ENCODE assay signal across 20 cellular contexts in genomic region chr4:87961993-87962791, GRCh38. TPM values are rescaled to one million over a fixed set of nuclear protein-coding genes. Genes with fewer than 3 reads are reported as not detected.
DNase-seq lines count a peak whose midpoint lies in the region; ATAC-seq, FAIRE-seq and TF ChIP-seq lines count a peak whose summit lies in the region.
"Had no signal": no experiment of that assay in that cellular context is flagged by ENCODE, and none has a peak within 500 bp of the region (broad histone marks: within the 10 kb centered on the region; RNA-seq: fewer than 3 reads in every experiment).

No MANE protein-coding gene starts in this region.

- H3K4me1 Mint-ChIP-seq in Calu3 (ENCODE audit: low read depth, unreplicated experiment): peaks cover 9% of the 10 kb centered on the region
- no peaks in the 10 kb centered on the region for H3K4me1 Mint-ChIP-seq in activated T-helper 1 cell treated with anti-CD3 and anti-CD28 coated beads, Interleukin-12 subunit alpha, Interleukin-12 subunit beta, Interleukin-2, Interleukin-4 antibody, amounts not matched to agents 30 ng/mL and 10 ng/mL and 1 ng/mL, durations not matched to agents 14 hours and 24 hours and 36 hours (ENCODE audit: low read depth)
- H3K4me1 Mint-ChIP-seq: activated CD4-positive, alpha-beta T cell treated with anti-CD3 and anti-CD28 coated beads, Interleukin-2, amount 10 ng/mL, durations not matched to agents 7 days and 5 days had no signal

- BruUV-seq in Calu3 (replicated peaks; lab: Mats Ljungman, UMichigan) (no TSS peak), mammary epithelial cell (replicated peaks; lab: Mats Ljungman, UMichigan) (no TSS peak)

- H2AFZ ChIP-seq in mammary epithelial cell (ENCODE audit: low read depth, low read length): no peak overlapping the region

- H3K4me2 ChIP-seq in mammary epithelial cell (ENCODE audit: insufficient read depth, low read depth, low read length): no peak overlapping the region

- H3K36me3 ChIP-seq in mammary epithelial cell (ENCODE audit: insufficient read depth, low read length) (no peaks in the 10 kb centered on the region), kidney (ENCODE audit: control insufficient read depth in 1 of 2, insufficient read depth in 2 of 2, low read length in 2 of 2) (no peaks in the 10 kb centered on the region)
- H3K36me3 ChIP-seq: gastroesophageal sphincter, tibial nerve had no signal

- H3K27me3 Mint-ChIP-seq in Calu3 (ENCODE audit: unreplicated experiment): no peaks in the 10 kb centered on the region
- H3K27me3 Mint-ChIP-seq in activated T-helper 1 cell treated with anti-CD3 and anti-CD28 coated beads, Interleukin-12 subunit alpha, Interleukin-12 subunit beta, Interleukin-2, Interleukin-4 antibody, amounts not matched to agents 30 ng/mL and 10 ng/mL and 1 ng/mL, durations not matched to agents 14 hours and 24 hours and 36 hours (ENCODE audit: insufficient read depth): no peaks in the 10 kb centered on the region

- peak overlapping the region; percentile 65 for H3K27ac Mint-ChIP-seq in Calu3 (ENCODE audit: unreplicated experiment)
- no peak overlapping the region for H3K27ac Mint-ChIP-seq in activated T-helper 1 cell treated with anti-CD3 and anti-CD28 coated beads, Interleukin-12 subunit alpha, Interleukin-12 subunit beta, Interleukin-2, Interleukin-4 antibody, amounts not matched to agents 30 ng/mL and 10 ng/mL and 1 ng/mL, durations not matched to agents 14 hours and 24 hours and 36 hours

- H3K27ac ChIP-seq in mammary epithelial cell (ENCODE audit: insufficient read depth, low read depth, low read length) (no peak overlapping the region), kidney (ENCODE audit: low read depth in 2 of 2, low read length in 2 of 2) (no peak overlapping the region)
- H3K27ac ChIP-seq: gastroesophageal sphincter, tibial nerve had no signal

- H3K4me3 Mint-ChIP-seq in Calu3 (ENCODE audit: low read depth, unreplicated experiment): no peak overlapping the region
- no peak overlapping the region for H3K4me3 Mint-ChIP-seq in activated T-helper 1 cell treated with anti-CD3 and anti-CD28 coated beads, Interleukin-12 subunit alpha, Interleukin-12 subunit beta, Interleukin-2, Interleukin-4 antibody, amounts not matched to agents 30 ng/mL and 10 ng/mL and 1 ng/mL, durations not matched to agents 14 hours and 24 hours and 36 hours
- H3K4me3 Mint-ChIP-seq: activated CD4-positive, alpha-beta T cell treated with anti-CD3 and anti-CD28 coated beads, Interleukin-2, amount 10 ng/mL, durations not matched to agents 7 days and 5 days; activated T-cell treated with anti-CD3 and anti-CD28 coated beads, Interleukin-2, amount 50 U/mL, for 4 hours had no signal

- peak; percentile 36 for DNase-seq in Calu3
- peak; percentile 70 for DNase-seq in M059J (ENCODE audit: low read depth)
- DNase-seq in mammary epithelial cell: peak; percentile 52
- DNase-seq in kidney: no peak
- DNase-seq in activated T-helper 1 cell treated with anti-CD3 and anti-CD28 coated beads, Interleukin-12 subunit alpha, Interleukin-12 subunit beta, Interleukin-2, Interleukin-4 antibody, amounts not matched to agents 30 ng/mL and 10 ng/mL and 1 ng/mL, durations not matched to agents 14 hours and 24 hours and 36 hours (ENCODE audit: low spot score): no peak
- DNase-seq in posterior cingulate gyrus: no peak
- DNase-seq in T-helper 9 cell: no peak
- DNase-seq: activated CD4-positive, alpha-beta T cell treated with anti-CD3 and anti-CD28 coated beads, Interleukin-2, amount 10 ng/mL, durations not matched to agents 7 days and 5 days; activated T-cell treated with anti-CD3 and anti-CD28 coated beads, Interleukin-2, amount 50 U/mL, for 4 hours; AML-193; amygdala; DMS 273 treated with DMSO at 0.1 percent for 48 hours; left cardiac atrium; NCI-H1417; NCI-H510A had no signal

- no peaks in the 10 kb centered on the region for H4K20me1 ChIP-seq in mammary epithelial cell (ENCODE audit: insufficient read depth, low read length)

- H3K9ac ChIP-seq in mammary epithelial cell (ENCODE audit: insufficient read depth, low read length) (no peak overlapping the region), kidney (ENCODE audit: low read length in 2 of 2) (no peak overlapping the region)

- dilution Hi-C loops in mammary epithelial cell (cut with HindIII; ENCODE audit: low sequenced_read_pairs): loop anchor here (5.0 kb wide), 1 partner anchor 100 kb away; no protein-coding TSS in a partner anchor

- H3K79me2 ChIP-seq in mammary epithelial cell (ENCODE audit: insufficient read depth, low read length): no peaks in the 10 kb centered on the region

- H3K9me3 ChIP-seq in mammary epithelial cell (replicated peaks; ENCODE audit: insufficient read depth, low read length) (no peaks in the 10 kb centered on the region), kidney (ENCODE audit: control insufficient read depth in 1 of 2, low read length in 2 of 2) (no peaks in the 10 kb centered on the region)
- H3K9me3 ChIP-seq: gastroesophageal sphincter, tibial nerve had no signal

- FAIRE-seq in kidney (lab: Jason Lieb, UNC): peak; percentile 11

- TF ChIP-seq CTCF in Calu3 (IDR thresholded peaks at IDR 0.05; ENCODE audit: unreplicated experiment) (no peak), mammary epithelial cell (conservative IDR thresholded peaks at IDR 0.05 in 1 of 2, IDR thresholded peaks at IDR 0.05 in 1 of 2; ENCODE audit: extremely low read depth in 1 of 2, insufficient read depth in 1 of 2, low read depth in 1 of 2, low read length in 2 of 2) (no peak), kidney (IDR thresholded peaks at IDR 0.05; ENCODE audit: borderline replicate concordance, extremely low read depth, insufficient read depth) (no peak)

- H3K27me3 ChIP-seq in mammary epithelial cell (ENCODE audit: insufficient read depth, low read length): no peaks in the 10 kb centered on the region
- H3K27me3 ChIP-seq: tibial nerve had no signal

- ATAC-seq in GM18907 (IDR thresholded peaks at IDR 0.05; ENCODE audit: unreplicated experiment): no peak
- ATAC-seq: activated T-cell treated with anti-CD3 and anti-CD28 coated beads, Interleukin-2, amount 50 U/mL, for 4 hours; gastroesophageal sphincter; left cardiac atrium had no signal

- intact Hi-C loops in Calu3 (cut with micrococcal nuclease; ENCODE audit: unreplicated experiment) (no loop called here), mammary epithelial cell (cut with micrococcal nuclease) (no loop called here), kidney (cut with DNase I) (no loop called here), posterior cingulate gyrus (cut with DNase I) (no loop called here)
- intact Hi-C loops in activated T-helper 1 cell treated with anti-CD3 and anti-CD28 coated beads, Interleukin-12 subunit alpha, Interleukin-12 subunit beta, Interleukin-2, Interleukin-4 antibody, amounts not matched to agents 30 ng/mL and 10 ng/mL and 1 ng/mL, durations not matched to agents 14 hours and 24 hours and 36 hours (cut with micrococcal nuclease): no loop called here

- no peaks in the 10 kb centered on the region for H3K36me3 Mint-ChIP-seq in Calu3 (ENCODE audit: insufficient read depth, unreplicated experiment)
- H3K36me3 Mint-ChIP-seq in activated T-helper 1 cell treated with anti-CD3 and anti-CD28 coated beads, Interleukin-12 subunit alpha, Interleukin-12 subunit beta, Interleukin-2, Interleukin-4 antibody, amounts not matched to agents 30 ng/mL and 10 ng/mL and 1 ng/mL, durations not matched to agents 14 hours and 24 hours and 36 hours (ENCODE audit: low read depth): no peaks in the 10 kb centered on the region

- no peaks in the 10 kb centered on the region for H3K9me3 Mint-ChIP-seq in Calu3 (ENCODE audit: low read depth, unreplicated experiment)
- no peaks in the 10 kb centered on the region for H3K9me3 Mint-ChIP-seq in activated T-helper 1 cell treated with anti-CD3 and anti-CD28 coated beads, Interleukin-12 subunit alpha, Interleukin-12 subunit beta, Interleukin-2, Interleukin-4 antibody, amounts not matched to agents 30 ng/mL and 10 ng/mL and 1 ng/mL, durations not matched to agents 14 hours and 24 hours and 36 hours
- H3K9me3 Mint-ChIP-seq: activated CD4-positive, alpha-beta T cell treated with anti-CD3 and anti-CD28 coated beads, Interleukin-2, amount 10 ng/mL, durations not matched to agents 7 days and 5 days; activated T-cell treated with anti-CD3 and anti-CD28 coated beads, Interleukin-2, amount 50 U/mL, for 4 hours had no signal

- H3K4me3 ChIP-seq in mammary epithelial cell (replicated peaks in 1 of 3; ENCODE audit: insufficient read depth in 1 of 3, low read depth in 2 of 3, low read length in 3 of 3) (no peak overlapping the region), kidney (ENCODE audit: low read length in 2 of 2) (no peak overlapping the region)
- H3K4me3 ChIP-seq: gastroesophageal sphincter, tibial nerve had no signal

- in situ Hi-C loops in mammary epithelial cell (cut with MboI; ENCODE audit: low sequenced_read_pairs in 2 of 2): loop anchor here in 1 of 2 donors (25.0 kb wide), 1 partner anchor 275 kb away; no protein-coding TSS in a partner anchor

- H3K4me1 ChIP-seq in mammary epithelial cell (ENCODE audit: insufficient read depth, low read length) (peaks cover 6% of the 10 kb centered on the region), kidney (ENCODE audit: control insufficient read depth in 1 of 2, insufficient read depth in 1 of 2, low read depth in 1 of 2, low read length in 2 of 2) (peaks cover 0 to 5% of the 10 kb centered on the region in 2 donors)
- H3K4me1 ChIP-seq: gastroesophageal sphincter, tibial nerve had no signal

- CTCF ChIA-PET in Calu3 (lab: Charles Lee): interaction anchor here (0.5 to 1.4 kb wide), 2 partner anchors 59 to 109 kb away, joined by 4 to 5 read pairs; no protein-coding TSS in a partner anchor
- CTCF ChIA-PET in mammary epithelial cell (lab: Charles Lee; ENCODE audit: low non-redundant PET): no interaction called here

- WGBS in mammary epithelial cell (ENCODE audit: low coverage, missing lambda C conversion rate): 73% methylated on average over 4 of the region's 4 CpGs

RNA-seq across cellular contexts. Expression of gene SPP1, which starts 13.3 kb away (rescaled TPM):
- total RNA-seq in Calu3 (2022): 1,002 and 1,878 TPM in 2 replicates
- 6.1 and 6.4 TPM in 2 replicates for total RNA-seq in M059J (2014; rRNA removed; shearing (Covaris generic))
- 100 to 1,000 TPM in 1 of 2 donors, 1 to 10 TPM in 1; 1.3 to 157 TPM for total RNA-seq in mammary epithelial cell
- 1.3 TPM for polyA plus RNA-seq in mammary epithelial cell
- not detected for polyA minus RNA-seq in mammary epithelial cell
- total RNA-seq in kidney: 5,484 TPM
- 6,594 TPM for polyA plus RNA-seq in kidney (ENCODE audit: insufficient read depth, low read depth, low replicate concordance)
- total RNA-seq in activated T-helper 1 cell treated with anti-CD3 and anti-CD28 coated beads, Interleukin-12 subunit alpha, Interleukin-12 subunit beta, Interleukin-2, Interleukin-4 antibody, amounts not matched to agents 30 ng/mL and 10 ng/mL and 1 ng/mL, durations not matched to agents 14 hours and 24 hours and 36 hours: 0.24 and 1.0 TPM in 2 replicates
- total RNA-seq: dermis microvascular lymphatic vessel endothelial cell, pulmonary artery endothelial cell had no signal

RNA-seq across cellular contexts. Expression of gene PKD2, which starts 45.2 kb away (rescaled TPM):
- total RNA-seq in Calu3 (2022) (30.4 and 31.6 TPM in 2 replicates), mammary epithelial cell (10 to 100 TPM; 28.8 to 49.5 TPM), kidney (92.6 TPM)
- 19.5 and 26.4 TPM in 2 replicates for total RNA-seq in M059J (2014; rRNA removed; shearing (Covaris generic))
- polyA plus RNA-seq in mammary epithelial cell (13.3 TPM), kidney (ENCODE audit: insufficient read depth, low read depth, low replicate concordance) (21.2 TPM)
- polyA minus RNA-seq in mammary epithelial cell: 30.9 TPM
- total RNA-seq in activated T-helper 1 cell treated with anti-CD3 and anti-CD28 coated beads, Interleukin-12 subunit alpha, Interleukin-12 subunit beta, Interleukin-2, Interleukin-4 antibody, amounts not matched to agents 30 ng/mL and 10 ng/mL and 1 ng/mL, durations not matched to agents 14 hours and 24 hours and 36 hours: 10.1 and 11.7 TPM in 2 replicates

Comparison
In these comparisons a context has a peak if more than half of its experiments do, and no peak if none do; other contexts are left out.
1. DNase-seq: peak in Calu3 (single experiment), M059J (single experiment) and mammary epithelial cell (single experiment); none in kidney (single experiment), activated T-helper 1 cell treated with anti-CD3 and anti-CD28 coated beads, Interleukin-12 subunit alpha, Interleukin-12 subunit beta, Interleukin-2, Interleukin-4 antibody, amounts not matched to agents 30 ng/mL and 10 ng/mL and 1 ng/mL, durations not matched to agents 14 hours and 24 hours and 36 hours (single experiment), posterior cingulate gyrus (0 of 10) and T-helper 9 cell (single experiment).